ENCODE assay signal across 16 cellular contexts in the genomic region with DNA sequence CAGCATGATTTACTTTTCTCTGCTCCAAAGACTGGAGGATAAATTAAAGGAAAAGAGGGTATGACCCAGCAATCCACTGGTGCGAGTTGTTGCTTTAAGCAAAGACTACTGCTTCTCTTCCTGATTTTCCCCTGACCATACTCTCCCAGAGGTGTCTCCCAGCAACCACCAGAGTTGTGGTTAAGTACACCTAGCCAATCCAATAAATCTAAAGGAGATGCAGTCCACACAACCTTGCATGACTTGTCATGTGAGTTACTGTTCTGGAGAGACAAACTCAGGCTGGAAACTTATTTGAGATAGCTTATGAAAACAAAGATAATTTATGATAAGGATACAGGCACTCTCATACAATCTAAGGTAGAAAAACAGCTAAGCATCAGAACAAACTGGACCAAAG. TPM values are rescaled to one million over a fixed set of nuclear protein-coding genes. Genes with fewer than 3 reads are reported as not detected.
DNase-seq lines count a peak whose midpoint lies in the region; ATAC-seq, FAIRE-seq and TF ChIP-seq lines count a peak whose summit lies in the region.
"Had no signal": no experiment of that assay in that cellular context is flagged by ENCODE, and none has a peak within 500 bp of the region (broad histone marks: within the 10 kb centered on the region; RNA-seq: fewer than 3 reads in every experiment).

No MANE protein-coding gene starts in this region.

- H3K27ac ChIP-seq in small intestine (ENCODE audit: low read depth in 1 of 2, low read length in 1 of 2) = no peak overlapping the region
- H3K27ac ChIP-seq: coronary artery, epithelial cell of prostate, testis had no signal

- TF ChIP-seq CTCF in kidney epithelial cell (IDR thresholded peaks at IDR 0.05; ENCODE audit: insufficient read depth, low read length, poor library complexity, severe bottlenecking) = no peak

- FAIRE-seq in RCC 7860 (lab: Jason Lieb, UNC) = peak; percentile 63
- no peak for FAIRE-seq in small intestine (lab: Jason Lieb, UNC)

- no peaks in the 10 kb centered on the region for H3K4me1 ChIP-seq in small intestine (ENCODE audit: control insufficient read depth in 2 of 2, insufficient read depth in 1 of 2, low read depth in 1 of 2, low read length in 1 of 2)
- H3K4me1 ChIP-seq: testis had no signal

- 65 to 80% (median 76%) methylated on average over 1 of the region's 1 CpG for WGBS in small intestine, 3 donors

- no peaks in the 10 kb centered on the region for H3K9me3 ChIP-seq in small intestine (ENCODE audit: control insufficient read depth, low read depth)
- H3K9me3 ChIP-seq: testis had no signal

- H3K4me3 ChIP-seq in kidney epithelial cell (ENCODE audit: low read depth, low read length) (no peak overlapping the region), small intestine (ENCODE audit: low read depth in 1 of 2, low read length in 2 of 2) (no peak overlapping the region)
- H3K4me3 ChIP-seq: coronary artery, testis had no signal

- DNase-seq in H4 (ENCODE audit: low spot score) = peak; percentile 71
- DNase-seq in RCC 7860 (ENCODE audit: low spot score) = peak; percentile 32
- DNase-seq in kidney epithelial cell (ENCODE audit: low read depth) = peak; percentile 61
- peak; percentile 16 for DNase-seq in small intestine
- no peak for DNase-seq in islet precursor cell
- no peak for DNase-seq in effector CD8-positive, alpha-beta T cell (lab: John Stamatoyannopoulos, UW)
- DNase-seq: activated CD8-positive, alpha-beta memory T cell treated with anti-CD3 and anti-CD28 coated beads, Interleukin-2, amount 50 U/mL, for 48 hours; aorta; Karpas-422; SHP77 treated with DMSO at 0.1 percent for 48 hours; stimulated activated CD4-positive, alpha-beta T cell treated with anti-CD3 and anti-CD28 coated beads, Interleukin-4, amount 100 ng/mL, for 4 hours; T-helper 9 cell; testis had no signal

- H3K36me3 ChIP-seq in kidney epithelial cell (ENCODE audit: control insufficient read depth, insufficient read depth, low read length) (no peaks in the 10 kb centered on the region), small intestine (ENCODE audit: control insufficient read depth in 2 of 2, insufficient read depth in 2 of 2, low read length in 2 of 2) (no peaks in the 10 kb centered on the region)

- ATAC-seq in GM18511 (IDR thresholded peaks at IDR 0.05; ENCODE audit: unreplicated experiment) = no peak

- H3K27me3 ChIP-seq in kidney epithelial cell (ENCODE audit: control insufficient read depth, insufficient read depth, low read length) (no peaks in the 10 kb centered on the region), small intestine (ENCODE audit: control insufficient read depth in 2 of 2, insufficient read depth in 2 of 2, low read length in 2 of 2) (no peaks in the 10 kb centered on the region)
- H3K27me3 ChIP-seq: testis had no signal

RNA-seq across cellular contexts. Expression of gene TMC1, which starts 11.9 kb away (rescaled TPM):
- total RNA-seq in H4 (2014; rRNA removed; shearing (Covaris generic)) = not detected in 2 replicates
- not detected in 2 replicates for total RNA-seq in kidney epithelial cell
- polyA plus RNA-seq in small intestine = under 1 TPM in 1 of 3 donors, not detected in 2; 0.25 TPM
- polyA plus RNA-seq: aorta had no signal

Comparison
In these comparisons a context has a peak if more than half of its experiments do, and no peak if none do; other contexts are left out.
1. DNase-seq: peak in H4 (single experiment), RCC 7860 (single experiment), kidney epithelial cell (single experiment) and small intestine (single experiment); none in islet precursor cell (single experiment) and effector CD8-positive, alpha-beta T cell (single experiment).